ENCODE assay signal across 8 cellular contexts in the genomic region with DNA sequence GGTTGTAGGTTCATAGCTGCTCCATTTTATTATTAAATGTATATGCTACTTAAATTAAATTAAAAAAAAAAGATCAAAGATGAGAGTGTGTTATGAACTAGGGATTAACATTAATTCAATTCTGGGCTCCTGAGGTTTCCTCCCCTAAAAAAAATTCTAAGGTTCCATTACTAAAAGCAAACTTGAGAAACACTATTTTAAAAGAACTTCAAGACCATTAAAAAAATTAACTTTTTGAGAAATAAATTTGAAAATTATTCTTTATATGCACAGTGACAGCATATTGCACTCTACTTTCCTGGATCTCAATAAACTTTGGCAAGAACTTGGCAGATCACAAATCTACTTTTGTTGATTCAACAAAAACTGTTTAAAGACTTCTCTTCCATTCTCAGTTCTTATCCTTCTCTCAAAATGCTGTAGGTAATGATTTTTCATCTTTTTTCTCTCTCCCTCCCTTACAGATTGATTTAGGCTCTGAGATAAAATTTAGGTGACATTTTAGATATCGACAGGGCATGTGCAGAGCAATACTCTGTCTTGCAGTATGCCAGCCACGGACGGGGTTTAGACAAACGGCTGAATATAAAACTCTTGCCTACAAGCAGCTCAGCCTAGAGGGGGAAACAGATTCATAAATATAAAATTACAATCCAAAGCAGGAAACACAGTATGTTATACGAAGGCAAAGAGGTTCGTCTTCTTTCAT. TPM values are rescaled to one million over a fixed set of nuclear protein-coding genes. Genes with fewer than 3 reads are reported as not detected.
DNase-seq lines count a peak whose midpoint lies in the region; ATAC-seq and TF ChIP-seq lines count a peak whose summit lies in the region.

No MANE protein-coding gene starts in this region.

- H3K27me3 Mint-ChIP-seq in endothelial cell (ENCODE audit: unreplicated experiment) (peaks cover 4% of the 10 kb centered on the region), nephron progenitor cell (ENCODE audit: low read depth, poor library complexity) (peaks cover 6% of the 10 kb centered on the region)

- TF ChIP-seq CTCF in OCI-LY3 (IDR thresholded peaks at IDR 0.05; ENCODE audit: low read depth, low read length) (no peak), endothelial cell (IDR thresholded peaks at IDR 0.05; ENCODE audit: unreplicated experiment) (no peak), nephron progenitor cell (IDR thresholded peaks at IDR 0.05) (no peak)

- peak overlapping the region; percentile 97 for H2AFZ ChIP-seq in OCI-LY3 (ENCODE audit: low read depth, low read length)

- peaks cover 22% of the 10 kb centered on the region for H4K20me1 ChIP-seq in OCI-LY3 (ENCODE audit: insufficient read depth, low read length)

- H3K79me2 ChIP-seq in OCI-LY3 (ENCODE audit: low read length): peaks cover 42% of the 10 kb centered on the region

- H3K27ac Mint-ChIP-seq in endothelial cell (ENCODE audit: unreplicated experiment) (peak overlapping the region; percentile 84), nephron progenitor cell (peak overlapping the region; percentile 29)

- peak overlapping the region; percentile 37; the same call in 1 of the 2 replicates for H3K27ac ChIP-seq in OCI-LY3 (ENCODE audit: low read length)

- H3K36me3 ChIP-seq in OCI-LY3 (replicated peaks; ENCODE audit: low read depth, low read length): peaks cover 6% of the 10 kb centered on the region

- H3K36me3 Mint-ChIP-seq in endothelial cell (ENCODE audit: low read depth, unreplicated experiment) (peaks cover 6% of the 10 kb centered on the region), nephron progenitor cell (ENCODE audit: low read depth) (peaks cover 9% of the 10 kb centered on the region)

- H3K4me3 Mint-ChIP-seq in endothelial cell (ENCODE audit: unreplicated experiment) (peak overlapping the region; percentile 86), nephron progenitor cell (peak overlapping the region; percentile 86)

- H3K4me3 ChIP-seq in OCI-LY3 (ENCODE audit: low read length): peak overlapping the region; percentile 81

- peaks cover 22% of the 10 kb centered on the region for H3K4me1 ChIP-seq in OCI-LY3 (ENCODE audit: low read length)

- peak overlapping the region; percentile 90 for H3K4me2 ChIP-seq in OCI-LY3 (ENCODE audit: low read length)

- H3K9me3 Mint-ChIP-seq in endothelial cell (ENCODE audit: unreplicated experiment) (no peaks in the 10 kb centered on the region), nephron progenitor cell (peaks cover 13% of the 10 kb centered on the region)

- H3K4me1 Mint-ChIP-seq in endothelial cell (ENCODE audit: unreplicated experiment) (peaks cover 24% of the 10 kb centered on the region), nephron progenitor cell (peaks cover 42% of the 10 kb centered on the region)

- DNase-seq in endothelial cell (ENCODE audit: low spot score): no peak
- no peak for DNase-seq in nephron progenitor cell
- no peak for DNase-seq in DMS53 treated with DMSO at 0.1 percent for 48 hours (lab: John Stamatoyannopoulos, UW; ENCODE audit: unreplicated experiment)
- DNase-seq in AG20443 (ENCODE audit: low spot score): no peak
- no peak for DNase-seq in DMS 273 treated with DMSO at 0.1 percent for 48 hours (lab: John Stamatoyannopoulos, UW)

- H3K9me3 ChIP-seq in OCI-LY3 (ENCODE audit: insufficient read depth, low read length): no peaks in the 10 kb centered on the region

- H3K27me3 ChIP-seq in OCI-LY3 (ENCODE audit: low read depth, low read length): no peaks in the 10 kb centered on the region

- ATAC-seq in GM18858 (IDR thresholded peaks at IDR 0.05; ENCODE audit: unreplicated experiment): peak; percentile 23
- peak; percentile 35 for ATAC-seq in HG02571 (IDR thresholded peaks at IDR 0.05; ENCODE audit: unreplicated experiment)

- H3K9ac ChIP-seq in OCI-LY3 (ENCODE audit: low read length): peak overlapping the region; percentile 83

RNA-seq across cellular contexts. Expression of a gene that starts 0.6 kb away (rescaled TPM):
- total RNA-seq in endothelial cell (ENCODE audit: unreplicated experiment): 13.5 TPM

RNA-seq across cellular contexts. Expression of a gene that starts 29.2 kb away (rescaled TPM):
- 27.2 TPM for total RNA-seq in endothelial cell (ENCODE audit: unreplicated experiment)
